9 cellular contexts compared by ENCODE assay signal in the genomic region with DNA sequence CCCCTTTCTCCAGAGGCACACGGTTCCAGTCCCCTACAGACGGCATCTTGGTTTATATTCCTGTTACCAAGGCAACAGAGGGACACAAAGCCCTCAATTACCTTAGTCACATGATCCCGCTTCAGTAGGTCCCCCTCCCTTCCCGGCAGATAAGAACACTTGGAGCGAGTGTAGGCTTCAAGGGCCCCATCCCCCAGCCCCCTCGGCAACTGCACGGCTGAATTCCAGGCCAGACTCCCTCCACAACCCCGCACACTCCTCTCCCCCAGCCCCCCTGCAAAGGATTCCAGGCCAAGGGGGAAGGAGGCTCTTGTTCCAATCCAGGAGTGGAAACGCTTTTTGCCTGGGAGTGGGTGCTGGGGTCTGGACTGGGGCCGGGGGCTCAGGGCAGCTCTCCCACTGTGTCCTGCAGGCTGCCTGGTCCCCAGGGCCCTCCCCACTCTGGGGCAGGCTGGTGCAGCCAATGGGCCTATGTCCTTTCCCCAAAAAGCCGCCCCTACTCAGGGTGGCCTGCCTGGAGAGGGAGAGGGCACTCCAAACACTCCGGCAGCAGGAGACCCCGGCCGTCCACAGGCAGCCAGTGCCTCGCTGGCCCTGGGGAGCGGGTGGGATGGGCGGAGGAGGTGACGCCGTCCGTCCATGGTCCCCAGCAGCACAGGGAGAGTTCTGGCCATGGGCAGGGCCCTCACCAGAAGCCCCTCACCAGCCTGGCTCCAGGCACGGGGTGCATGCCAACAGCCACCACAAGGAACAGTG.
DNase-seq lines count a peak whose midpoint lies in the region; ATAC-seq and TF ChIP-seq lines count a peak whose summit lies in the region.
"Had no signal": no experiment of that assay in that cellular context is flagged by ENCODE, and none has a peak within 500 bp of the region (broad histone marks: within the 10 kb centered on the region; RNA-seq: fewer than 3 reads in every experiment).

No MANE protein-coding gene starts in this region.

- TF ChIP-seq CTCF in brain (conservative IDR thresholded peaks at IDR 0.05) (no peak), tibial nerve (IDR thresholded peaks at IDR 0.05) (no peak)

- no peaks in the 10 kb centered on the region for H3K9me3 Mint-ChIP-seq in brain
- H3K9me3 Mint-ChIP-seq: activated naive CD8-positive, alpha-beta T cell treated with anti-CD3 and anti-CD28 coated beads, Interleukin-2, amount 50 U/mL, for 24 hours had no signal

- peak overlapping the region in 3 of 4 donors; percentile 60 to 72 (median 71) for H3K27ac ChIP-seq in tibial nerve

- peaks cover 0 to 63% (median 38%) of the 10 kb centered on the region in 4 donors for H3K4me1 ChIP-seq in tibial nerve

- peaks cover 32% of the 10 kb centered on the region for H3K4me1 Mint-ChIP-seq in brain
- H3K4me1 Mint-ChIP-seq: activated naive CD8-positive, alpha-beta T cell treated with anti-CD3 and anti-CD28 coated beads, Interleukin-2, amount 50 U/mL, for 24 hours had no signal

- TF ChIP-seq EP300 in tibial nerve (IDR thresholded peaks at IDR 0.05): no peak

- no peaks in the 10 kb centered on the region for H3K27me3 Mint-ChIP-seq in brain
- H3K27me3 Mint-ChIP-seq: activated naive CD8-positive, alpha-beta T cell treated with anti-CD3 and anti-CD28 coated beads, Interleukin-2, amount 50 U/mL, for 24 hours had no signal

- H3K9me3 ChIP-seq in tibial nerve: no peaks in the 10 kb centered on the region

- H3K4me3 ChIP-seq in tibial nerve: no peak overlapping the region

- H3K27ac Mint-ChIP-seq in brain: peak overlapping the region; percentile 95 to 99 (median 98)
- H3K27ac Mint-ChIP-seq: activated naive CD8-positive, alpha-beta T cell treated with anti-CD3 and anti-CD28 coated beads, Interleukin-2, amount 50 U/mL, for 24 hours had no signal

- H3K36me3 Mint-ChIP-seq in brain: peaks cover 3% of the 10 kb centered on the region

- peak overlapping the region; percentile 79 to 85 (median 83) for H3K4me3 Mint-ChIP-seq in brain
- H3K4me3 Mint-ChIP-seq: activated naive CD8-positive, alpha-beta T cell treated with anti-CD3 and anti-CD28 coated beads, Interleukin-2, amount 50 U/mL, for 24 hours had no signal

- H3K36me3 ChIP-seq in tibial nerve: peaks cover 0 to 72% (median 0%) of the 10 kb centered on the region in 3 donors

- 28 to 38% methylated on average over 8 to 16 of the region's 21 CpGs for WGBS in tibial nerve, 2 donors

- TF ChIP-seq POLR2A in tibial nerve (IDR thresholded peaks at IDR 0.05): no peak

- DNase-seq in NCI-H1436 (lab: John Stamatoyannopoulos, UW) (peak; percentile 85), NCI-H1436 treated with DMSO at 0.1 percent for 48 hours (lab: John Stamatoyannopoulos, UW) (no peak), iPS-NIHi7 (ENCODE audit: extremely low spot score) (peak; percentile 71), tibial nerve (ENCODE audit: low spot score in 2 of 2) (no peak)
- DNase-seq: activated naive CD8-positive, alpha-beta T cell treated with anti-CD3 and anti-CD28 coated beads, Interleukin-2, amount 50 U/mL, for 24 hours had no signal

- no peak for ATAC-seq in GM21717 (IDR thresholded peaks at IDR 0.05; ENCODE audit: unreplicated experiment)
- no peak for ATAC-seq in GM21723 (IDR thresholded peaks at IDR 0.05; ENCODE audit: unreplicated experiment)
- no peak for ATAC-seq in GM18909 (IDR thresholded peaks at IDR 0.05; ENCODE audit: poor library complexity, unreplicated experiment)
- ATAC-seq: activated naive CD8-positive, alpha-beta T cell treated with anti-CD3 and anti-CD28 coated beads, Interleukin-2, amount 50 U/mL, for 24 hours had no signal

- H3K27me3 ChIP-seq in tibial nerve: no peaks in the 10 kb centered on the region

Comparison
In these comparisons a context has a peak if more than half of its experiments do, and no peak if none do; other contexts are left out.
1. DNase-seq: peak in NCI-H1436 (single experiment) and iPS-NIHi7 (single experiment); none in NCI-H1436 treated with DMSO at 0.1 percent for 48 hours (single experiment) and tibial nerve (0 of 2).